In genomic region chr16:71610936-71611871, GRCh38 we compare ENCODE assay signal across 9 cellular contexts. TPM values are rescaled to one million over a fixed set of nuclear protein-coding genes. Genes with fewer than 3 reads are reported as not detected.
DNase-seq lines count a peak whose midpoint lies in the region; ATAC-seq and TF ChIP-seq lines count a peak whose summit lies in the region.
"Had no signal": no experiment of that assay in that cellular context is flagged by ENCODE, and none has a peak within 500 bp of the region (broad histone marks: within the 10 kb centered on the region; RNA-seq: fewer than 3 reads in every experiment).

No MANE protein-coding gene starts in this region.

- H3K36me3 Mint-ChIP-seq in nephron (ENCODE audit: low read depth) = no peaks in the 10 kb centered on the region

- no peak overlapping the region for H3K27ac Mint-ChIP-seq in nephron

- no peak overlapping the region for H3K4me3 Mint-ChIP-seq in nephron

- H3K9me3 Mint-ChIP-seq in nephron = peaks cover 6% of the 10 kb centered on the region

- DNase-seq in SIG-M5 treated with dmso at 0.1 percent for 504 hours (lab: John Stamatoyannopoulos, UW; ENCODE audit: unreplicated experiment) (peak; percentile 42), SIG-M5 (lab: John Stamatoyannopoulos, UW) (no peak), NOMO-1 treated with DMSO at 0.1 percent for 48 hours (lab: John Stamatoyannopoulos, UW; ENCODE audit: unreplicated experiment) (peak; percentile 47)
- peak; percentile 98 for DNase-seq in activated CD8-positive, alpha-beta memory T cell treated with anti-CD3 and anti-CD28 coated beads, Interleukin-2, amount 50 U/mL, for 48 hours
- peak; percentile 59 for DNase-seq in stimulated activated naive CD4-positive, alpha-beta T cell treated with Interleukin-2 at 50 U/mL for 16 hours (lab: John Stamatoyannopoulos, UW)

- ATAC-seq in HG03439 (IDR thresholded peaks at IDR 0.05; ENCODE audit: unreplicated experiment) (peak; percentile 45), esophagus mucosa (peak; percentile 72)

- no peaks in the 10 kb centered on the region for H3K4me1 Mint-ChIP-seq in nephron

- TF ChIP-seq CTCF in nephron (IDR thresholded peaks at IDR 0.05; ENCODE audit: unreplicated experiment in 3 of 3) = peak; percentile 93 to 94 (median 93)

- H3K27me3 Mint-ChIP-seq in nephron (ENCODE audit: low read depth) = peaks cover 37% of the 10 kb centered on the region

RNA-seq across cellular contexts. Expression of gene MARVELD3, which starts 14.8 kb away (rescaled TPM):
- 3.6 TPM for total RNA-seq in esophagus mucosa
- total RNA-seq: subcutaneous adipose tissue had no signal

RNA-seq across cellular contexts. Expression of gene TAT, which starts 34.3 kb away (rescaled TPM):
- total RNA-seq in esophagus mucosa = 0.24 TPM
